1 cellular context compared by ENCODE assay signal in the genomic region with DNA sequence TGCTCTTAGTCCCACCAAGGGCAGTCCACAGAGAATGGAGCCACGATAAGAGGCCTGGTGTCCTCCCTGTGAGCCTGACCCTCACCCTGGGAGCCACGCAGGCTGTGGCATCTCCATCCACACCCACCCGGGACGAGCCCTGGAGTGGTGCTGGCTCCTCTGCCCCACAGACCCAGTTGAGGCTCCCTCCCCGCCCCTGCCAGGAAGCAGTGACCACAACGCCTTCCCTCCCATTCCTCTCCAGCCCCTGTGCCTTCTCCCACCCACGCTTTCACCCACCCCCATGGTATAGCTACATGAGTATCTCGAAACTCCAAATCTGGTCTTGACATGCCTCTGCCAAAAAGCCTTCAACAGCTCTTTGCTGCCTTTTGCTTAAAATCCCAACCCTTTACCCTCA.
TF ChIP-seq lines count a peak whose summit lies in the region.

No MANE protein-coding gene starts in this region.

TF ChIP-seq in GM12878, 131 proteins besides CTCF, POLR2A, EP300 and RAD21 (continued from another document):
- TF ChIP-seq, protein P1, sequence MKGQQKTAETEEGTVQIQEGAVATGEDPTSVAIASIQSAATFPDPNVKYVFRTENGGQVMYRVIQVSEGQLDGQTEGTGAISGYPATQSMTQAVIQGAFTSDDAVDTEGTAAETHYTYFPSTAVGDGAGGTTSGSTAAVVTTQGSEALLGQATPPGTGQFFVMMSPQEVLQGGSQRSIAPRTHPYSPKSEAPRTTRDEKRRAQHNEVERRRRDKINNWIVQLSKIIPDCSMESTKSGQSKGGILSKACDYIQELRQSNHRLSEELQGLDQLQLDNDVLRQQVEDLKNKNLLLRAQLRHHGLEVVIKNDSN (IDR thresholded peaks at IDR 0.05; ENCODE audit: borderline replicate concordance, extremely low read length, insufficient read depth, low read depth, low read length): no peak
- peak in 1 of 2 experiments; percentile 65; a peak in 1 of 3 replicates for TF ChIP-seq EGR1 (IDR thresholded peaks at IDR 0.05; ENCODE audit: borderline replicate concordance in 1 of 2, low read depth in 2 of 2, low read length in 2 of 2)
- TF ChIP-seq RCOR1 (conservative IDR thresholded peaks at IDR 0.05; ENCODE audit: low read depth, low read length): no peak
TF ChIP-seq in GM12878: peak in this region for 2.
